ENCODE assay signal across 20 cellular contexts in genomic region chr1:62462370-62462769, GRCh38.
DNase-seq lines count a peak whose midpoint lies in the region; ATAC-seq and TF ChIP-seq lines count a peak whose summit lies in the region.
"Had no signal": no experiment of that assay in that cellular context is flagged by ENCODE, and none has a peak within 500 bp of the region (broad histone marks: within the 10 kb centered on the region; RNA-seq: fewer than 3 reads in every experiment).

No MANE protein-coding gene starts in this region.

- H3K36me3 Mint-ChIP-seq in stimulated activated effector memory CD8-positive, alpha-beta T cell treated with anti-CD3 and anti-CD28 coated beads, Interleukin-12 subunit alpha, Interleukin-12 subunit beta, amount 100 ng/mL, for 72 hours: no peaks in the 10 kb centered on the region

- H3K4me3 Mint-ChIP-seq in stimulated activated effector memory CD8-positive, alpha-beta T cell treated with anti-CD3 and anti-CD28 coated beads, Interleukin-12 subunit alpha, Interleukin-12 subunit beta, amount 100 ng/mL, for 72 hours: no peak overlapping the region
- H3K4me3 Mint-ChIP-seq: CD8-positive, alpha-beta T cell; HFFc6 had no signal

- H3K4me1 Mint-ChIP-seq in stimulated activated effector memory CD8-positive, alpha-beta T cell treated with anti-CD3 and anti-CD28 coated beads, Interleukin-12 subunit alpha, Interleukin-12 subunit beta, amount 100 ng/mL, for 72 hours: no peaks in the 10 kb centered on the region

- no peak overlapping the region for H3K4me3 ChIP-seq in fibroblast of mammary gland (ENCODE audit: control insufficient read depth, low read depth, low read length)
- H3K4me3 ChIP-seq: BLaER1 treated with 17β-estradiol and CSF1 and Interleukin-3, amounts not matched to agents 10 nM and 100 nM had no signal

- no peak overlapping the region for H3K27ac Mint-ChIP-seq in stimulated activated effector memory CD8-positive, alpha-beta T cell treated with anti-CD3 and anti-CD28 coated beads, Interleukin-12 subunit alpha, Interleukin-12 subunit beta, amount 100 ng/mL, for 72 hours
- H3K27ac Mint-ChIP-seq: CD8-positive, alpha-beta T cell; HFFc6 had no signal

- no peak for TF ChIP-seq CTCF in fibroblast of mammary gland (conservative IDR thresholded peaks at IDR 0.05; ENCODE audit: control insufficient read depth, insufficient read depth, low read depth, low read length)

- H3K9me3 Mint-ChIP-seq in stimulated activated effector memory CD8-positive, alpha-beta T cell treated with anti-CD3 and anti-CD28 coated beads, Interleukin-12 subunit alpha, Interleukin-12 subunit beta, amount 100 ng/mL, for 72 hours: no peaks in the 10 kb centered on the region
- H3K9me3 Mint-ChIP-seq: CD8-positive, alpha-beta T cell; HFFc6 had no signal

- peak; percentile 41 to 43 for ATAC-seq in activated CD4-positive, CD25-positive, alpha-beta regulatory T cell treated with anti-CD3 and anti-CD28 coated beads, Interleukin-2, amount 50 U/mL, for 24 hours
- peak; percentile 57 for ATAC-seq in stimulated activated effector memory CD8-positive, alpha-beta T cell treated with anti-CD3 and anti-CD28 coated beads, Interleukin-12 subunit alpha, Interleukin-12 subunit beta, amount 100 ng/mL, for 72 hours
- ATAC-seq: CD8-positive, alpha-beta T cell; PC-3 had no signal

- no peak for DNase-seq in activated CD4-positive, CD25-positive, alpha-beta regulatory T cell treated with anti-CD3 and anti-CD28 coated beads, Interleukin-2, amount 50 U/mL, for 72 hours
- DNase-seq in RPMI8226 (peak; percentile 18), fibroblast of mammary gland (ENCODE audit: low read depth) (peak; percentile 19), NCI-H82 (lab: John Stamatoyannopoulos, UW) (no peak), AG20443 (ENCODE audit: low spot score) (no peak), NCI-H2196 (lab: John Stamatoyannopoulos, UW; ENCODE audit: unreplicated experiment) (no peak)
- DNase-seq in stimulated activated effector memory CD8-positive, alpha-beta T cell treated with anti-CD3 and anti-CD28 coated beads, Interleukin-12 subunit alpha, Interleukin-12 subunit beta, amount 100 ng/mL, for 72 hours (ENCODE audit: low spot score in 2 of 2): no peak
- DNase-seq: Calu3; CD8-positive, alpha-beta T cell; GF-D8; H7; HFFc6; NCI-H1105 treated with DMSO at 0.1 percent for 48 hours; NCI-H1694; NCI-H510A; NCI-H774; PC-3; SIG-M5 had no signal

Comparison
In these comparisons a context has a peak if more than half of its experiments do, and no peak if none do; other contexts are left out.
1. DNase-seq: peak in RPMI8226 (single experiment) and fibroblast of mammary gland (single experiment); none in activated CD4-positive, CD25-positive, alpha-beta regulatory T cell treated with anti-CD3 and anti-CD28 coated beads, Interleukin-2, amount 50 U/mL, for 72 hours (single experiment), stimulated activated effector memory CD8-positive, alpha-beta T cell treated with anti-CD3 and anti-CD28 coated beads, Interleukin-12 subunit alpha, Interleukin-12 subunit beta, amount 100 ng/mL, for 72 hours (0 of 2), NCI-H82 (single experiment), AG20443 (single experiment) and NCI-H2196 (single experiment).